8 cellular contexts compared by ENCODE assay signal in the genomic region with DNA sequence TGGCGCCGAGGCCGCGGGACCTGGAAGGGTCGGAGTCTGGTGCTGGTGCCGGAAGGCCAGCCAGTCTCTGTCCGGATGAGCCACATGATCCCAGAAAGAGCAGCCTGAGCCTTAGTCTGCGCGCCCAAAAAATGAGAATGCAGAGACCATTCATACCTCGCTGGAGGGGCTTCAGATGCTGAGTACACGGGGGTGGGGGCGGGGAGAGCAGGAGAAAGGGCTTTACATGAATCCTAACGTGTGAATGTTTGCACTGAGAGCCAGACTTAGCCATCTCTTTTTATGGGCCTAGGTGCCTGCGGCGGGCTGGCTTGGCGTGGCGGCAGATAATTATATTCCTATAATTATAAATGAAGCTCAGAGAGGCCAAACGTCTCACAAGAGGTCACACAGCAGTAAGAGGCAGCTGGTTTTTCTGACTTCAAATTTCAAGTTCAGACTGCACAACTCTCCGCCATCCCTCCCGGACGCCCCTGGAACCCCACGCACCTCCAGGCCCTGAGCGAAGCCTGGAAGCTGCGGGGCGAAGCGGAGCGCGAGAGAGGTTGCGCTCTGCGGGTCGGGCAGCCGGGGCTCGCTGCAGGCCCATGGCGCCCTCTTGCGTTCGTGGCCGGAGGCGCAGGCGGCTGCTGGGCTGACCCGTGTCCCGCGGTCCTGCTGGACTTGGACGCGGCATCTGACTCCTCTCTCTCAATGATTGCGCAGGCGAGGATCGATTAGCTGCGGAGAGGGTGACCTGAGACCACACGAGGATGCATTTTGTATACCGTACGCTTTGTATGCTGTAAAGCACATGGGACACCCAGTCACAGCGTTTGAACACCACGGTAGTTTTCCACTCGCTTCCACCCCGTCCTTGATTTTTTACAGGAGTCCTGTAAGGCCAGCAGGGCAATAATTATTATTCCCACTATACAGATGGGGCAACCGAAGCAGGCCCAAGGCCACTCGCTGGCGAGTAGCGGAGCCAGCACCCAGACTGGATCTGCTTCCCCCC.
A peak's percentile ranks its signal among the peaks of the same experiment; 100 is the strongest.
DNase-seq lines count a peak whose midpoint lies in the region; ATAC-seq and TF ChIP-seq lines count a peak whose summit lies in the region.

No MANE protein-coding gene starts in this region.

- DNase-seq in AG04450 (ENCODE audit: low read depth, low spot score) (no peak), T-helper 9 cell (peak; percentile 58), astrocyte of the cerebellum (ENCODE audit: low read depth) (peak; percentile 5), hepatocyte (ENCODE audit: low spot score) (peak; percentile 85), retinal pigment epithelial cell (ENCODE audit: low read depth) (no peak)

- POLR2A ChIA-PET in AG04450 (lab: Yijun Ruan, JAX): interaction anchor here (1.0 kb wide), 1 partner anchor 274 kb away, joined by 3 read pairs; no protein-coding TSS in a partner anchor

- peak overlapping the region; percentile 66 for H2AFZ ChIP-seq in KMS-11 (ENCODE audit: low read depth)
- peak overlapping the region; percentile 81 for H2AFZ ChIP-seq in hepatocyte

- H3K9me3 ChIP-seq in AG04450 (ENCODE audit: control insufficient read depth, insufficient read depth, low read length) (no peaks in the 10 kb centered on the region; the same call in 1 of the 2 replicates), hepatocyte (ENCODE audit: low read depth) (no peaks in the 10 kb centered on the region)

- H3K4me1 ChIP-seq in KMS-11 (ENCODE audit: low read depth, poor library complexity, severe bottlenecking): peaks cover 14% of the 10 kb centered on the region
- peaks cover 23% of the 10 kb centered on the region for H3K4me1 ChIP-seq in hepatocyte (ENCODE audit: insufficient read depth)

- ATAC-seq in GM18867 (IDR thresholded peaks at IDR 0.05; ENCODE audit: unreplicated experiment): peak; percentile 66
- ATAC-seq in HG03135 (IDR thresholded peaks at IDR 0.05; ENCODE audit: unreplicated experiment): no peak

- H3K4me2 ChIP-seq in KMS-11: peak overlapping the region; percentile 89
- H3K4me2 ChIP-seq in hepatocyte: peak overlapping the region; percentile 88

- TF ChIP-seq CTCF in AG04450 (IDR thresholded peaks at IDR 0.05; ENCODE audit: low read depth, low read length) (peak; percentile 94), KMS-11 (conservative IDR thresholded peaks at IDR 0.05; ENCODE audit: low read depth, low read length) (peak; percentile 97), astrocyte of the cerebellum (IDR thresholded peaks at IDR 0.05; ENCODE audit: low read depth, low read length, missing control alignments) (peak; percentile 98), hepatocyte (IDR thresholded peaks at IDR 0.05; ENCODE audit: poor library complexity) (peak; percentile 99), retinal pigment epithelial cell (conservative IDR thresholded peaks at IDR 0.05; ENCODE audit: low read depth, low read length) (peak; percentile 94)

- peak overlapping the region; percentile 31; the same call in 1 of the 2 replicates for H3K4me3 ChIP-seq in AG04450 (ENCODE audit: low read depth, low read length)
- peak overlapping the region; percentile 67 for H3K4me3 ChIP-seq in KMS-11 (IDR thresholded peaks at IDR 0.05; ENCODE audit: insufficient read depth, low read depth, low read length)
- peak overlapping the region; percentile 18 for H3K4me3 ChIP-seq in astrocyte of the cerebellum (ENCODE audit: low read depth, low read length)
- peak overlapping the region; percentile 45 for H3K4me3 ChIP-seq in hepatocyte
- H3K4me3 ChIP-seq in retinal pigment epithelial cell (ENCODE audit: low read length): no peak overlapping the region

- H3K9ac ChIP-seq in KMS-11: peak overlapping the region; percentile 35; the same call in 1 of the 2 replicates

- CTCF ChIA-PET in AG04450 (lab: Charles Lee): interaction anchor here (0.6 to 11.9 kb wide), 34 partner anchors 9 to 531 kb away, joined by 3 to 255 read pairs (median 5); a partner anchor contains a TSS

- H3K27me3 ChIP-seq in AG04450 (ENCODE audit: control insufficient read depth, insufficient read depth, low read length): peaks cover 65% of the 10 kb centered on the region
- peaks cover 21% of the 10 kb centered on the region for H3K27me3 ChIP-seq in KMS-11 (ENCODE audit: insufficient read depth, low read depth)
- peaks cover 86% of the 10 kb centered on the region for H3K27me3 ChIP-seq in hepatocyte

- H3K79me2 ChIP-seq in KMS-11 (ENCODE audit: insufficient read depth, low read depth): no peaks in the 10 kb centered on the region
- H3K79me2 ChIP-seq in hepatocyte: no peaks in the 10 kb centered on the region

- H4K20me1 ChIP-seq in KMS-11 (ENCODE audit: insufficient read depth) (no peaks in the 10 kb centered on the region), hepatocyte (ENCODE audit: insufficient read depth, poor library complexity, severe bottlenecking) (no peaks in the 10 kb centered on the region)

- 7% methylated on average over 58 of the region's 59 CpGs for WGBS in hepatocyte (ENCODE audit: low lambda C conversion rate, missing lambda C conversion rate)

- in situ Hi-C loops in astrocyte of the cerebellum (cut with HindIII; ENCODE audit: low sequenced_read_pairs): no loop called here

- H3K9me2 ChIP-seq in hepatocyte (replicated peaks; ENCODE audit: insufficient read depth): no peaks in the 10 kb centered on the region

- H3K27ac ChIP-seq in AG04450 (ENCODE audit: low read depth, low read length): no peak overlapping the region
- no peak overlapping the region for H3K27ac ChIP-seq in KMS-11
- peak overlapping the region; percentile 47 for H3K27ac ChIP-seq in hepatocyte

- H3K36me3 ChIP-seq in KMS-11 (ENCODE audit: insufficient read depth) (no peaks in the 10 kb centered on the region), hepatocyte (replicated peaks; ENCODE audit: insufficient read depth, low read depth) (no peaks in the 10 kb centered on the region)

Comparison
In these comparisons a context has a peak if more than half of its experiments do, and no peak if none do; other contexts are left out.
1. DNase-seq: peak in T-helper 9 cell (single experiment), astrocyte of the cerebellum (single experiment) and hepatocyte (single experiment); none in AG04450 (single experiment) and retinal pigment epithelial cell (single experiment).
2. Peak in every context shown above with its lines, with median percentiles within 50 percentile points of each other: CTCF ChIP-seq.